8 cellular contexts compared by ENCODE assay signal in the genomic region with DNA sequence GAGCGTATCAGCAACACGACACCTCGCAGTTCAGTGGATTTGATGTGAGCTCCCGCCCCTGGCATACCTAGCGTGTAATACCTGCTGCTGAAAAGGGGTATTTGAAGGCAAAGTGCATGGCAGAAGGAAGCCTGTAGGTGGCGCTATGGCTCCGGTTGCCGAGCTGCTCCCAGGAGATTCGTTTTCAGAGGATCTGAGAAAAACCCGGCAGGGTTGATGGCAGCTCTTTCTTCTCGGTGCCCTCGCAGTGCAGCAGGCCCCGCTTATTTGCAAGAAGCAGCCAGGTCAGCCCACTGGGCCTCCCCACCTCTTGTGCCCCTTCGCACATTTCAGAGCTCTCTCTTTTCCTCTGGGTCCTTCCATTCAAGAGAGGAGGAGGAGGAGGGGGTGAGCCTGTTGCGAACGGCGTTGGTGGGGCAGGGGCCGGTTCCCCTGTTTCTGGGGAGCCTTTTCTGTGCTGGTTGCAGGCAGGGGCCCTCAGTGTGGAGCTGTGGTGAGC.
A peak's percentile ranks its signal among the peaks of the same experiment; 100 is the strongest.
DNase-seq lines count a peak whose midpoint lies in the region; ATAC-seq and TF ChIP-seq lines count a peak whose summit lies in the region.

No MANE protein-coding gene starts in this region.

- no peak for TF ChIP-seq POLR2A in body of pancreas (IDR thresholded peaks at IDR 0.05)
- TF ChIP-seq POLR2A in spleen (IDR thresholded peaks at IDR 0.05), result no peak

- H3K9ac ChIP-seq in iPS-20b (ENCODE audit: low read depth, low read length), result peak overlapping the region; percentile 43; the same call in 1 of the 2 replicates

- H3K4me1 ChIP-seq in body of pancreas (no peaks in the 10 kb centered on the region), iPS-20b (ENCODE audit: insufficient read depth, low read length) (no peaks in the 10 kb centered on the region; the same call in 1 of the 2 replicates), spleen (peaks cover 3 to 23% (median 15%) of the 10 kb centered on the region in 6 donors)

- intact Hi-C loops in body of pancreas (cut with DNase I), result no loop called here
- intact Hi-C loops in spleen (cut with DNase I; ENCODE audit: low total_unique reads), result no loop called here

- TF ChIP-seq CTCF in body of pancreas (IDR thresholded peaks at IDR 0.05) (peak; percentile 69 to 89 (median 84)), spleen (IDR thresholded peaks at IDR 0.05 in 8 of 11, conservative IDR thresholded peaks at IDR 0.05 in 3 of 11) (peak; percentile 44 to 88 (median 75))

- peak; percentile 87 for DNase-seq in Ammon's horn (ENCODE audit: low spot score)
- DNase-seq in NCI-H187 treated with DMSO at 0.1 percent for 48 hours (lab: John Stamatoyannopoulos, UW), result peak; percentile 67
- peak; percentile 61 for DNase-seq in T-helper 9 cell
- peak; percentile 68 to 78 (median 76) for DNase-seq in body of pancreas
- no peak for DNase-seq in spleen

- H3K4me3 ChIP-seq in body of pancreas (no peak overlapping the region), iPS-20b (ENCODE audit: low read length) (peak overlapping the region; percentile 64), spleen (peak overlapping the region in 1 of 8 donors; percentile 36)

- ATAC-seq in GM21529 (IDR thresholded peaks at IDR 0.05; ENCODE audit: unreplicated experiment) (peak; percentile 68), body of pancreas (peak; percentile 86), HG02642 (IDR thresholded peaks at IDR 0.05; ENCODE audit: poor library complexity, unreplicated experiment) (no peak)

- H3K27me3 ChIP-seq in body of pancreas (no peaks in the 10 kb centered on the region), iPS-20b (ENCODE audit: insufficient read depth, low read length) (peaks cover 27% of the 10 kb centered on the region), spleen (replicated peaks in 1 of 7) (peaks cover 0 to 54% (median 13%) of the 10 kb centered on the region in 7 donors)

- H3K36me3 ChIP-seq in body of pancreas (replicated peaks in 1 of 2; ENCODE audit: insufficient read depth in 1 of 2, low read depth in 2 of 2) (no peaks in the 10 kb centered on the region), iPS-20b (ENCODE audit: insufficient read depth, low read depth, low read length) (no peaks in the 10 kb centered on the region), spleen (no peaks in the 10 kb centered on the region)

- H3K27ac ChIP-seq in body of pancreas (no peak overlapping the region), iPS-20b (ENCODE audit: low read length) (no peak overlapping the region), spleen (no peak overlapping the region)

- H3K9me3 ChIP-seq in body of pancreas (no peaks in the 10 kb centered on the region), iPS-20b (ENCODE audit: insufficient read depth, low read depth, low read length) (no peaks in the 10 kb centered on the region), spleen (no peaks in the 10 kb centered on the region)

- 5 to 10% methylated on average over 12 to 18 of the region's 18 CpGs for WGBS in body of pancreas, 2 donors
- 4 to 9% (median 6%) methylated on average over 10 to 18 of the region's 18 CpGs for WGBS in spleen, 5 donors
